In the genomic region with DNA sequence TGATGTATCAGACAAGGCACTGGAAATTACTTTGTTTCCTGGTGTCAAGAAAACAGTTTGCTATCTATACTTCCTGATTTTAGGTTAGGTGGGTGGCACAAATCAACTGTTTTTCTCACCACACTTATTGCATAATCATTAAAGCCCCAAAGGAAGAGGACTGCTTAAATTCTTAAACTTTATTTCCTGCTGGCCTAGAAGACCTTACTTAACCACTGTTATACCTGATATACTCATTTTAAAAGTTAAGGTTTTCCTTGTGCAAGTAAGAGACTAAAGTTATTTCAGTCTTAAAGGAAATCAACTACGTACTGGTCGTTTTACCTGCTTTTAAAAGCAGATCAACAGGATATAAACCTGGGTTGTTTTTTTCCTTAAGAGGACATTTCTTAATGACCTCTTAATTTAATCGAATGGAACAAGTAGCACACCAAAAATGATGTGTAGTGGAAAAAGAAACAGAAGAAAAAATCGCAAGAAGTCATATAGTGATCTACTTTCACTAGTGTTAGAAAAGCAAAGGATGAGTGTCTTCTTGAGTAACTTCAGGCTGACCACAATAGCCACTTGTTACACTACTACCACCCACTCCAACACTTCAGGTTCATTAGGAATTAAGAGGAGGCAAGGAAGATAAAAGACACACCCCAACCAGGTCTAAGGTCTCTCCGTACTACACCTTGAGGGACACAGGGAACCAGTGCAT, we compare ENCODE assay signal across 8 cellular contexts. TPM values are rescaled to one million over a fixed set of nuclear protein-coding genes. Genes with fewer than 3 reads are reported as not detected.
DNase-seq lines count a peak whose midpoint lies in the region; ATAC-seq, FAIRE-seq and TF ChIP-seq lines count a peak whose summit lies in the region.

No MANE protein-coding gene starts in this region.

- H3K79me2 ChIP-seq in GM12878 (ENCODE audit: control insufficient read depth, insufficient read depth, low read length) (peaks cover 21% of the 10 kb centered on the region), keratinocyte (ENCODE audit: control insufficient read depth, insufficient read depth, low read length) (peaks cover 59% of the 10 kb centered on the region)

- TF ChIP-seq POLR2A in NB4 (IDR thresholded peaks at IDR 0.05; ENCODE audit: extremely low read depth, insufficient read length), result no peak
- TF ChIP-seq POLR2A in GM12878 (IDR thresholded peaks at IDR 0.05; ENCODE audit: low read depth, low read length), result no peak

- H4K20me1 ChIP-seq in GM12878 (ENCODE audit: control insufficient read depth, insufficient read depth) (peaks cover 3% of the 10 kb centered on the region), keratinocyte (ENCODE audit: control insufficient read depth, extremely low read depth, insufficient read depth, low read length) (peaks cover 6% of the 10 kb centered on the region)

- H3K4me2 ChIP-seq in GM12878 (ENCODE audit: control insufficient read depth, insufficient read depth) (peak overlapping the region; percentile 91), keratinocyte (ENCODE audit: control insufficient read depth, extremely low read depth, insufficient read depth, low read depth, low read length) (peak overlapping the region; percentile 95)

- H3K9me3 Mint-ChIP-seq in stimulated activated naive CD8-positive, alpha-beta T cell treated with anti-CD3 and anti-CD28 coated beads, Interleukin-15, amount 100 ng/mL, for 72 hours, result no peaks in the 10 kb centered on the region

- DNase-seq in GM06990 (ENCODE audit: extremely low read depth, insufficient read length) (no peak), NB4 (ENCODE audit: low read depth) (peak; percentile 84), GM12878 (ENCODE audit: low read depth, low spot score) (no peak), keratinocyte (ENCODE audit: low read depth, low spot score) (no peak), NCI-H2107 (lab: John Stamatoyannopoulos, UW) (no peak), NCI-H128 (lab: John Stamatoyannopoulos, UW; ENCODE audit: unreplicated experiment) (no peak)
- DNase-seq in stimulated activated naive CD8-positive, alpha-beta T cell treated with anti-CD3 and anti-CD28 coated beads, Interleukin-15, amount 100 ng/mL, for 72 hours, result no peak

- no peaks in the 10 kb centered on the region for H3K9me1 ChIP-seq in keratinocyte (ENCODE audit: control insufficient read depth, extremely low read depth, insufficient read depth, low read length)

- H2AFZ ChIP-seq in GM12878 (ENCODE audit: control insufficient read depth, low read depth, low read length) (no peak overlapping the region; the same call in 1 of the 2 replicates), keratinocyte (ENCODE audit: control insufficient read depth, low read length) (no peak overlapping the region)

- POLR2A ChIA-PET in GM12878 (lab: Charles Lee), result interaction anchor here (0.5 to 1.7 kb wide), 7 partner anchors 10 to 93 kb away, joined by 3 to 5 read pairs (median 4); no protein-coding TSS in a partner anchor

- RAD21 ChIA-PET in GM12878 (lab: Charles Lee; ENCODE audit: unreplicated experiment), result interaction anchor here (0.9 to 7.5 kb wide), 8 partner anchors 14 to 91 kb away, joined by 3 to 66 read pairs (median 5); no protein-coding TSS in a partner anchor

- peaks cover 77% of the 10 kb centered on the region for H3K4me1 Mint-ChIP-seq in stimulated activated naive CD8-positive, alpha-beta T cell treated with anti-CD3 and anti-CD28 coated beads, Interleukin-15, amount 100 ng/mL, for 72 hours

- dilution Hi-C loops in keratinocyte (cut with MboI; ENCODE audit: extremely low pct_ligation_motif_present, low sequenced_read_pairs), result no loop called here

- peak overlapping the region; percentile 99 for H3K27ac Mint-ChIP-seq in stimulated activated naive CD8-positive, alpha-beta T cell treated with anti-CD3 and anti-CD28 coated beads, Interleukin-15, amount 100 ng/mL, for 72 hours

- SMC1A ChIA-PET in GM12878 (lab: Charles Lee; ENCODE audit: uncharacterized antibody, unreplicated experiment), result interaction anchor here (0.9 to 8.0 kb wide), 14 partner anchors 9 to 137 kb away, joined by 3 to 150 read pairs (median 4); no protein-coding TSS in a partner anchor

- TF ChIP-seq RAD21 in GM12878 (IDR thresholded peaks at IDR 0.05; ENCODE audit: insufficient read depth, low read depth, low read length), result no peak

- 4% methylated on average over 5 of the region's 5 CpGs for WGBS in GM12878 (ENCODE audit: insufficient coverage, insufficient replicate concordance, low lambda C conversion rate, missing lambda C conversion rate)

- BruUV-seq in GM12878 (replicated peaks; lab: Mats Ljungman, UMichigan), result TSS peak; percentile 54

- H3K9ac ChIP-seq in GM12878 (ENCODE audit: control insufficient read depth, insufficient read depth, low read length), result peak overlapping the region; percentile 82
- peak overlapping the region; percentile 83 for H3K9ac ChIP-seq in keratinocyte (ENCODE audit: control insufficient read depth, extremely low read depth, insufficient read depth, low read length)

- H3K27me3 ChIP-seq in GM06990 (replicated peaks; ENCODE audit: control insufficient read depth, insufficient read depth, low read length), result no peaks in the 10 kb centered on the region
- H3K27me3 ChIP-seq in GM12878 (replicated peaks in 1 of 2; ENCODE audit: control insufficient read depth in 2 of 2, insufficient read depth in 2 of 2, low read length in 1 of 2), result no peaks in the 10 kb centered on the region
- no peaks in the 10 kb centered on the region for H3K27me3 ChIP-seq in keratinocyte (ENCODE audit: control insufficient read depth, extremely low read depth, insufficient read depth, low read length)

- H3K4me1 ChIP-seq in GM12878 (ENCODE audit: control insufficient read depth, insufficient read depth, low read length), result peaks cover 25% of the 10 kb centered on the region
- H3K4me1 ChIP-seq in keratinocyte (ENCODE audit: control insufficient read depth, extremely low read depth, insufficient read depth, low read length), result peaks cover 7% of the 10 kb centered on the region

- TF ChIP-seq CTCF in GM06990 (IDR thresholded peaks at IDR 0.05; ENCODE audit: insufficient read depth, low read length, poor library complexity, severe bottlenecking), result no peak
- no peak for TF ChIP-seq CTCF in NB4 (IDR thresholded peaks at IDR 0.05; ENCODE audit: low read depth, low read length)
- no peak for TF ChIP-seq CTCF in GM12878 (IDR thresholded peaks at IDR 0.05 in 2 of 3, conservative IDR thresholded peaks at IDR 0.05 in 1 of 3; ENCODE audit: control insufficient read depth in 2 of 3, extremely low read depth in 1 of 3, insufficient read depth in 1 of 3, low read depth in 3 of 3, low read length in 3 of 3)
- TF ChIP-seq CTCF in keratinocyte (optimal IDR thresholded peaks at IDR 0.05 in 1 of 3, IDR thresholded peaks at IDR 0.05 in 1 of 3, conservative IDR thresholded peaks at IDR 0.05 in 1 of 3; ENCODE audit: extremely low read depth in 1 of 3, insufficient read depth in 2 of 3, low read length in 3 of 3), result no peak

- H3K9me3 ChIP-seq in GM12878 (replicated peaks; ENCODE audit: control insufficient read depth, insufficient read depth, low read length), result no peaks in the 10 kb centered on the region
- H3K9me3 ChIP-seq in keratinocyte (ENCODE audit: control insufficient read depth, low read depth, low read length), result no peaks in the 10 kb centered on the region

- no peaks in the 10 kb centered on the region for H3K27me3 Mint-ChIP-seq in stimulated activated naive CD8-positive, alpha-beta T cell treated with anti-CD3 and anti-CD28 coated beads, Interleukin-15, amount 100 ng/mL, for 72 hours

- peak; percentile 26 for ATAC-seq in GM12878
- peak; percentile 89 for ATAC-seq in stimulated activated naive CD8-positive, alpha-beta T cell treated with anti-CD3 and anti-CD28 coated beads, Interleukin-15, amount 100 ng/mL, for 72 hours
- no peak for ATAC-seq in HG03196 (IDR thresholded peaks at IDR 0.05; ENCODE audit: unreplicated experiment)

- H3K36me3 ChIP-seq in GM06990 (ENCODE audit: control insufficient read depth, insufficient read depth, low read length) (no peaks in the 10 kb centered on the region; the same call in 1 of the 2 replicates), GM12878 (ENCODE audit: control insufficient read depth in 2 of 2, insufficient read depth in 2 of 2, low read length in 1 of 2) (no peaks in the 10 kb centered on the region; a peak in 1 of 4 replicates), keratinocyte (ENCODE audit: control insufficient read depth in 2 of 2, extremely low read depth in 1 of 2, insufficient read depth in 2 of 2, low read length in 2 of 2) (no peaks in the 10 kb centered on the region)

- H3K27ac ChIP-seq in GM12878 (ENCODE audit: control insufficient read depth, insufficient read depth) (peak overlapping the region; percentile 45; the same call in 1 of the 2 replicates), keratinocyte (ENCODE audit: control insufficient read depth, insufficient read depth, low read length) (peak overlapping the region; percentile 70)

- H3K4me3 ChIP-seq in GM06990 (replicated peaks; ENCODE audit: low read depth, low read length), result peak overlapping the region; percentile 94
- H3K4me3 ChIP-seq in NB4 (ENCODE audit: low read depth, low read length), result peak overlapping the region; percentile 92
- peak overlapping the region; percentile 87 for H3K4me3 ChIP-seq in GM12878
- H3K4me3 ChIP-seq in keratinocyte (ENCODE audit: control insufficient read depth in 2 of 3, extremely low read depth in 1 of 3, insufficient read depth in 2 of 3, low read depth in 1 of 3, low read length in 3 of 3), result peak overlapping the region; percentile 78 to 98 (median 79)

- in situ Hi-C loops in GM12878 (cut with MboI), result loop anchor here (5.0 kb wide), 1 partner anchor 59 kb away; no protein-coding TSS in a partner anchor

- CTCF ChIA-PET in GM12878 (lab: Yijun Ruan, JAX), result interaction anchor here (0.8 to 7.3 kb wide), 13 partner anchors 11 to 217 kb away, joined by 3 to 166 read pairs (median 20); no protein-coding TSS in a partner anchor

- peak overlapping the region; percentile 84 to 99 for H3K4me3 Mint-ChIP-seq in stimulated activated naive CD8-positive, alpha-beta T cell treated with anti-CD3 and anti-CD28 coated beads, Interleukin-15, amount 100 ng/mL, for 72 hours

- intact Hi-C loops in GM12878 (cut with micrococcal nuclease; ENCODE audit: unreplicated experiment), result no loop called here

- peak; percentile 24 to 30; a peak in 2 of 4 replicates for TF ChIP-seq EP300 in GM12878 (IDR thresholded peaks at IDR 0.05; ENCODE audit: borderline replicate concordance in 1 of 2, control insufficient read depth in 1 of 2, low read depth in 2 of 2, low read length in 2 of 2)

- FAIRE-seq in GM12878 (lab: Jason Lieb, UNC), result peak; percentile 47
- FAIRE-seq in keratinocyte (lab: Jason Lieb, UNC), result no peak

RNA-seq across cellular contexts. Expression of a gene that starts 1.0 kb away (rescaled TPM):
- total RNA-seq in GM12878 (2013; cell fraction: nucleolus; rRNA removed), result 117 and 124 TPM in 2 replicates
- total RNA-seq in GM12878 (2014; rRNA removed) (94.9 and 113 TPM in 2 replicates), GM12878 (2014; rRNA removed; fragmentation: Illumina TruSeq; extraction: Trizol) (78.0 and 79.3 TPM in 2 replicates), GM12878 (2021) (78.6 and 96.7 TPM in 2 replicates)
- polyA plus RNA-seq in GM12878 (2011; ENCODE audit: low read depth), result 31.2 TPM
- polyA plus RNA-seq in GM12878 (2011; rRNA removed) (118 and 126 TPM in 2 replicates), GM12878 (2014; fragmentation: Illumina TruSeq; extraction: Trizol) (136 and 150 TPM in 2 replicates), GM12878 (2014; fragmentation: Nextera tagmentation; extraction: Ambion mirVana) (10 to 100 TPM; 30.0 to 40.2 TPM), GM12878 (2014; rRNA removed) (100 and 102 TPM in 2 replicates), GM12878 (2016; fragmentation: Nextera tagmentation; extraction: Ambion mirVana) (100 to 1,000 TPM; 111 to 118 TPM), keratinocyte (105 to 143 TPM (median 112 TPM) in 3 replicates)
- 187 and 205 TPM in 2 replicates for polyA plus RNA-seq in GM12878 (2011; cell fraction: cytosol; rRNA removed)
- 156 and 163 TPM in 2 replicates for polyA plus RNA-seq in GM12878 (2011; cell fraction: nucleus; rRNA removed)
- polyA plus RNA-seq in GM12878 (2012), result 23.7 and 24.9 TPM in 2 replicates
- polyA minus RNA-seq in GM12878 (2011; rRNA and poly(A)+ RNA removed), result 233 and 304 TPM in 2 replicates
- polyA minus RNA-seq in GM12878 (2011; cell fraction: cytosol; rRNA and poly(A)+ RNA removed), result 50.5 and 63.3 TPM in 2 replicates
- polyA minus RNA-seq in GM12878 (2011; cell fraction: nucleus; rRNA and poly(A)+ RNA removed), result 38.8 and 58.5 TPM in 2 replicates
- 75.7 TPM for polyA plus RNA-seq in keratinocyte (2011; ENCODE audit: low read depth)
- 79.2 and 97.0 TPM in 2 replicates for polyA plus RNA-seq in keratinocyte (2011; cell fraction: cytosol; rRNA removed)
- 179 and 211 TPM in 2 replicates for polyA plus RNA-seq in keratinocyte (2011; cell fraction: nucleus; rRNA removed)
- 59.0 and 62.3 TPM in 2 replicates for polyA plus RNA-seq in keratinocyte (2012; ENCODE audit: low replicate concordance)
- polyA minus RNA-seq in keratinocyte, result 232 to 312 TPM (median 239 TPM) in 3 replicates
- polyA minus RNA-seq in keratinocyte (2011; cell fraction: cytosol; rRNA and poly(A)+ RNA removed), result 71.9 TPM
- 68.0 and 102 TPM in 2 replicates for polyA minus RNA-seq in keratinocyte (2011; cell fraction: nucleus; rRNA and poly(A)+ RNA removed)
